15 cellular contexts compared by ENCODE assay signal in the genomic region with DNA sequence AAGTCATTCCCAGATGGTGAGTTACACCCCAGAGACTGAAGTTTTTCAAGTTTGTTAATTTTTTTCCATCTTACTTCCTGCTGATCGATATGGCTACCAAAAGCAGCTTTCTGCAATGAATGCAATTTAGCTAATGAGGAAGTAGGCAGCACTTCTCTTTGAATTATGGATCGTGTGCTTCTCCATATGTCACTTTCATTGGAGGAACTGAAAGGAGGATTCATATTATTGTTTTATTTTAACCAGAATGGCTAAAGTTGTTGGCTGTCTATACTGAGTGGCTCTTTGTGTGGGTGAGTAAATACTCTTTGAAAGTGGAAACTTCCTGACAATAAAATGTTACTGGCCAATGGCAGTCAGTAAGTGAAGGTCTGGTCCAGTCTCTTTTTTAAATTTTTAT.
"Had no signal": no experiment of that assay in that cellular context is flagged by ENCODE, and none has a peak within 500 bp of the region (broad histone marks: within the 10 kb centered on the region; RNA-seq: fewer than 3 reads in every experiment).

No MANE protein-coding gene starts in this region.

- H3K79me2 ChIP-seq: parathyroid adenoma had no signal

- H3K4me1 ChIP-seq: parathyroid adenoma had no signal

- H3K36me3 Mint-ChIP-seq: natural killer cell; stimulated activated effector memory CD8-positive, alpha-beta T cell treated with anti-CD3 and anti-CD28 coated beads, Interleukin-12 subunit alpha, Interleukin-12 subunit beta, amount 100 ng/mL, for 72 hours had no signal

- H3K9me3 ChIP-seq: neutrophil had no signal

- DNase-seq: activated CD4-positive, CD25-positive, alpha-beta regulatory T cell treated with anti-CD3 and anti-CD28 coated beads, Interleukin-2, amount 50 U/mL, for 72 hours; activated naive CD4-positive, alpha-beta T cell treated with anti-CD3 and anti-CD28 coated beads for 36 hours; activated T-cell treated with anti-CD3 and anti-CD28 coated beads for 4 hours; dorsolateral prefrontal cortex; erythroblast; islet precursor cell; natural killer cell; stimulated activated CD4-positive, alpha-beta T cell treated with anti-CD3 and anti-CD28 coated beads, Interleukin-12 subunit alpha, Interleukin-12 subunit beta, amount 100 ng/mL, for 4 hours; stimulated activated CD4-positive, alpha-beta T cell treated with anti-CD3 and anti-CD28 coated beads, Interleukin-2, amount 100 ng/mL, for 24 hours; T-helper 9 cell; tibial artery had no signal

- H3K36me3 ChIP-seq: neutrophil, tibial artery had no signal

- H3K4me3 ChIP-seq: dorsolateral prefrontal cortex, tibial artery had no signal

- H3K27ac Mint-ChIP-seq: activated naive CD4-positive, alpha-beta T cell treated with anti-CD3 and anti-CD28 coated beads for 36 hours; natural killer cell; stimulated activated effector memory CD8-positive, alpha-beta T cell treated with anti-CD3 and anti-CD28 coated beads, Interleukin-12 subunit alpha, Interleukin-12 subunit beta, amount 100 ng/mL, for 72 hours had no signal

- H3K9ac ChIP-seq: parathyroid adenoma had no signal

- H3K4me3 Mint-ChIP-seq: activated naive CD4-positive, alpha-beta T cell treated with anti-CD3 and anti-CD28 coated beads for 36 hours; natural killer cell; stimulated activated effector memory CD8-positive, alpha-beta T cell treated with anti-CD3 and anti-CD28 coated beads, Interleukin-12 subunit alpha, Interleukin-12 subunit beta, amount 100 ng/mL, for 72 hours had no signal

- H3K9me3 Mint-ChIP-seq: stimulated activated effector memory CD8-positive, alpha-beta T cell treated with anti-CD3 and anti-CD28 coated beads, Interleukin-12 subunit alpha, Interleukin-12 subunit beta, amount 100 ng/mL, for 72 hours had no signal

- H3K27ac ChIP-seq: dorsolateral prefrontal cortex, neutrophil, parathyroid adenoma, tibial artery had no signal

- ATAC-seq: left lobe of liver; natural killer cell; stimulated activated effector memory CD8-positive, alpha-beta T cell treated with anti-CD3 and anti-CD28 coated beads, Interleukin-12 subunit alpha, Interleukin-12 subunit beta, amount 100 ng/mL, for 72 hours had no signal

- H3K27me3 ChIP-seq: neutrophil, tibial artery had no signal

- H2AFZ ChIP-seq: parathyroid adenoma had no signal

- H3K4me1 Mint-ChIP-seq: stimulated activated effector memory CD8-positive, alpha-beta T cell treated with anti-CD3 and anti-CD28 coated beads, Interleukin-12 subunit alpha, Interleukin-12 subunit beta, amount 100 ng/mL, for 72 hours had no signal
